In the genomic region with DNA sequence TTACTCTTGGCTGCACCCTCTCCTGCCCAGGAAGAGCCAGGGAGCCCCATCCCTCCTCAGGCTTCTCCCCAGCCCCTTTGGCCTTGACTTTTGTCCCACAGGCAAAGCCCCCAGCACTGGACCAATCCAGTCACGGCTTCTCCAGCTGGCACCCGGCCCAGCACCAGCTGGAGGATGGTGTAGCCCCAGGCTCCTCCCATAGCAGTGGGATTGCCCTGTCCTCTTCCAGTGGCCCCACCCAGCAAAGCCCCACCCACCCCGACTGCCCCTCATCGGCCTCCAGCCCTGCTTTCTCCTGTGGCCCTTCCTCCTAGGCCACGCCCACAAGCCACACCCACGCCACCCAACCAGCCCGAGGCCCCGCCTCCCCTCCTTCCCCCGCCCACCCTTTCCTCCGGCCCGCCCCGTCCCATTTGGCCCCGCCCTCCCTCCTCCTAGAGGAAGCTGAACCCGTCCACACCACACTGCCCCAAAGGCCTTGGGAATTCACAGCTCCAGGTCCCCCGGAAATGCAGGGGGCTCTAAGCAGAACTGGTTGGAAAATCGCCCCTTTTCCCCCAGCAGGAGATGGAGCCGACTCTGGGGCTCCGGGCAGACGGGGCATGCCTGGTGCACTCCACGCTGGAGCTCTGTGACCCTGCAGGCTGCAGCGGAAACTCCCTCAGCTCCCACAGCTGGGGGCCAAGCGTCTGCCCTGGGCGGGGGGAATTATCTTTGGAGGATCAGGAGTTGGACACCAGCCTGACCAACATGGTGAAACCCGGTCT, we compare ENCODE assay signal across 1 cellular context.
A peak's percentile ranks its signal among the peaks of the same experiment; 100 is the strongest.
TF ChIP-seq lines count a peak whose summit lies in the region.

No MANE protein-coding gene starts in this region.

TF ChIP-seq in HEK293, 187 proteins besides CTCF, POLR2A, EP300 and RAD21 (continued from another document):
- no peak for TF ChIP-seq ZNF114 (tag by site-specific recombination; IDR thresholded peaks at IDR 0.05)
- peak; percentile 76; the same call in 1 of the 2 replicates for TF ChIP-seq KLF9 (tag by site-specific recombination; IDR thresholded peaks at IDR 0.05; ENCODE audit: low read depth)
- 0 out of 2 replicates have a peak, but pooled peaks have one; percentile 11 for TF ChIP-seq KLF1 (tag by site-specific recombination; IDR thresholded peaks at IDR 0.05)
- peak; percentile 70; the same call in 1 of the 2 replicates for TF ChIP-seq KLF10 (tag by site-specific recombination; IDR thresholded peaks at IDR 0.05)
- TF ChIP-seq GLIS1 (tag by site-specific recombination; IDR thresholded peaks at IDR 0.05) = peak; percentile 59
- no peak for TF ChIP-seq YY1 (tag by site-specific recombination; IDR thresholded peaks at IDR 0.05)
- no peak for TF ChIP-seq ZBTB26 (tag by site-specific recombination; optimal IDR thresholded peaks at IDR 0.05)
- peak; percentile 65 for TF ChIP-seq ZIC2 (tag by site-specific recombination; IDR thresholded peaks at IDR 0.05)
- TF ChIP-seq ZNF292 (tag by site-specific recombination; IDR thresholded peaks at IDR 0.05; ENCODE audit: borderline replicate concordance, low read depth) = no peak
- TF ChIP-seq PRDM10 (tag by site-specific recombination; IDR thresholded peaks at IDR 0.05) = peak; percentile 75
- TF ChIP-seq, protein P1, sequence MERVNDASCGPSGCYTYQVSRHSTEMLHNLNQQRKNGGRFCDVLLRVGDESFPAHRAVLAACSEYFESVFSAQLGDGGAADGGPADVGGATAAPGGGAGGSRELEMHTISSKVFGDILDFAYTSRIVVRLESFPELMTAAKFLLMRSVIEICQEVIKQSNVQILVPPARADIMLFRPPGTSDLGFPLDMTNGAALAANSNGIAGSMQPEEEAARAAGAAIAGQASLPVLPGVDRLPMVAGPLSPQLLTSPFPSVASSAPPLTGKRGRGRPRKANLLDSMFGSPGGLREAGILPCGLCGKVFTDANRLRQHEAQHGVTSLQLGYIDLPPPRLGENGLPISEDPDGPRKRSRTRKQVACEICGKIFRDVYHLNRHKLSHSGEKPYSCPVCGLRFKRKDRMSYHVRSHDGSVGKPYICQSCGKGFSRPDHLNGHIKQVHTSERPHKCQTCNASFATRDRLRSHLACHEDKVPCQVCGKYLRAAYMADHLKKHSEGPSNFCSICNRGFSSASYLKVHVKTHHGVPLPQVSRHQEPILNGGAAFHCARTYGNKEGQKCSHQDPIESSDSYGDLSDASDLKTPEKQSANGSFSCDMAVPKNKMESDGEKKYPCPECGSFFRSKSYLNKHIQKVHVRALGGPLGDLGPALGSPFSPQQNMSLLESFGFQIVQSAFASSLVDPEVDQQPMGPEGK (tag by site-specific recombination; IDR thresholded peaks at IDR 0.05) = peak; percentile 44; the same call in 1 of the 2 replicates
- peak; percentile 35; the same call in 1 of the 2 replicates for TF ChIP-seq SP3 (tag by site-specific recombination; IDR thresholded peaks at IDR 0.05)
TF ChIP-seq in HEK293: peak in this region for 10.
